In genomic region chr13:92487238-92487637, GRCh38 we compare ENCODE assay signal across 24 cellular contexts.
"Had no signal": no experiment of that assay in that cellular context is flagged by ENCODE, and none has a peak within 500 bp of the region (broad histone marks: within the 10 kb centered on the region; RNA-seq: fewer than 3 reads in every experiment).

No MANE protein-coding gene starts in this region.

- DNase-seq: dorsolateral prefrontal cortex; effector CD8-positive, alpha-beta T cell; endodermal cell; foreskin melanocyte; glutamatergic neuron; heart right ventricle; hippocampal formation; kidney glomerular epithelial cell; left ventricle myocardium superior; lower lobe of right lung; midbrain; naive thymus-derived CD4-positive, alpha-beta T cell; stimulated activated CD4-positive, alpha-beta T cell treated with anti-CD3 and anti-CD28 coated beads, Interleukin-2, amount 100 ng/mL, for 24 hours; stimulated activated CD4-positive, alpha-beta T cell treated with anti-CD3 and anti-CD28 coated beads, Interleukin-4, amount 100 ng/mL, for 24 hours; stimulated activated naive CD4-positive, alpha-beta T cell treated with Interleukin-2 at 50 U/mL for 16 hours; stomach; thyroid gland; trophoblast cell had no signal

- H3K27ac ChIP-seq: dorsolateral prefrontal cortex, esophagus muscularis mucosa, heart right ventricle, lower lobe of right lung, neural progenitor cell, parathyroid adenoma, stomach, thyroid gland, vagina had no signal

- H3K4me2 ChIP-seq: neural progenitor cell had no signal

- H3K9ac ChIP-seq: neural progenitor cell, parathyroid adenoma had no signal

- H3K4me3 ChIP-seq: dorsolateral prefrontal cortex, esophagus muscularis mucosa, heart right ventricle, lower lobe of right lung, neural progenitor cell, stomach, thyroid gland, vagina had no signal

- H2AFZ ChIP-seq: neural progenitor cell, parathyroid adenoma had no signal

- H3K9me3 ChIP-seq: esophagus muscularis mucosa, lower lobe of right lung, stomach, thyroid gland, vagina had no signal

- H3K36me3 ChIP-seq: esophagus muscularis mucosa, heart right ventricle, lower lobe of right lung, neural progenitor cell, stomach, thyroid gland, vagina had no signal

- H3K4me1 ChIP-seq: esophagus muscularis mucosa, heart right ventricle, lower lobe of right lung, neural progenitor cell, parathyroid adenoma, stomach, thyroid gland, vagina had no signal

- H3K79me2 ChIP-seq: parathyroid adenoma had no signal

- ATAC-seq: heart right ventricle; left ventricle myocardium superior; lower lobe of right lung; naive thymus-derived CD4-positive, alpha-beta T cell; sciatic nerve; stimulated activated effector memory CD8-positive, alpha-beta T cell treated with anti-CD3 and anti-CD28 coated beads, Interleukin-12 subunit alpha, Interleukin-12 subunit beta, amount 100 ng/mL, for 72 hours had no signal

- H3K27me3 ChIP-seq: dorsolateral prefrontal cortex, esophagus muscularis mucosa, heart right ventricle, neural progenitor cell, stomach, thyroid gland, vagina had no signal
